34 cellular contexts compared by ENCODE assay signal in genomic region chr5:135570453-135570764, GRCh38. TPM values are rescaled to one million over a fixed set of nuclear protein-coding genes. Genes with fewer than 3 reads are reported as not detected.
"Had no signal": no experiment of that assay in that cellular context is flagged by ENCODE, and none has a peak within 500 bp of the region (broad histone marks: within the 10 kb centered on the region; RNA-seq: fewer than 3 reads in every experiment).

No MANE protein-coding gene starts in this region.

- H3K4me1 ChIP-seq: adrenal gland, ascending aorta, gastrocnemius medialis, right lobe of liver, thyroid gland, upper lobe of right lung had no signal

- H3K4me3 ChIP-seq: adrenal gland, ascending aorta, cardiac muscle cell, coronary artery, dorsolateral prefrontal cortex, gastrocnemius medialis, hepatocyte, ovary, right lobe of liver, skin epidermis, thyroid gland, upper lobe of right lung had no signal

- H3K27ac ChIP-seq: adrenal gland, ascending aorta, cardiac muscle cell, coronary artery, dorsolateral prefrontal cortex, gastrocnemius medialis, hepatocyte, ovary, right lobe of liver, thyroid gland, upper lobe of right lung had no signal

- H2AFZ ChIP-seq: hepatocyte had no signal

- H3K79me2 ChIP-seq: hepatocyte had no signal

- H3K27me3 ChIP-seq: ascending aorta, cardiac muscle cell, gastrocnemius medialis, hepatocyte, ovary, right lobe of liver, thyroid gland had no signal

- H3K4me1 Mint-ChIP-seq: activated naive CD8-positive, alpha-beta T cell treated with anti-CD3 and anti-CD28 coated beads for 36 hours had no signal

- DNase-seq: activated CD4-positive, alpha-beta T cell treated with anti-CD3 and anti-CD28 coated beads for 1 hour; activated CD4-positive, alpha-beta T cell treated with anti-CD3 and anti-CD28 coated beads, Interleukin-2, amount 50 U/mL, for 1 hour; activated effector memory CD4-positive, alpha-beta T cell treated with anti-CD3 and anti-CD28 coated beads, Interleukin-2, amount 50 U/mL, for 16 hours; activated naive CD8-positive, alpha-beta T cell treated with anti-CD3 and anti-CD28 coated beads for 36 hours; activated T-cell treated with anti-CD3 and anti-CD28 coated beads for 4 hours; cerebellar nuclear complex; dorsolateral prefrontal cortex; effector memory CD4-positive, alpha-beta T cell; gastrocnemius medialis; mammary epithelial cell; ovary; stimulated activated CD4-positive, alpha-beta T cell treated with anti-CD3 and anti-CD28 coated beads, Interleukin-12 subunit alpha, Interleukin-12 subunit beta, amount 100 ng/mL, for 4 hours; stimulated activated CD4-positive, alpha-beta T cell treated with anti-CD3 and anti-CD28 coated beads, Interleukin-4, amount 100 ng/mL, for 1 hour; stimulated activated naive CD8-positive, alpha-beta T cell treated with anti-CD3 and anti-CD28 coated beads, Interleukin-15, amount 100 ng/mL, for 72 hours; upper lobe of right lung had no signal

- H3K9me3 ChIP-seq: adrenal gland, ascending aorta, gastrocnemius medialis, ovary, right lobe of liver, thyroid gland, upper lobe of right lung had no signal

- H3K27ac Mint-ChIP-seq: activated naive CD4-positive, alpha-beta T cell treated with anti-CD3 and anti-CD28 coated beads for 36 hours; activated naive CD8-positive, alpha-beta T cell treated with anti-CD3 and anti-CD28 coated beads for 36 hours; activated T-cell treated with anti-CD3 and anti-CD28 coated beads, Interleukin-2, amount 50 U/mL, for 72 hours; progenitor cell of endocrine pancreas; WTC11 had no signal

- H3K4me3 Mint-ChIP-seq: activated naive CD4-positive, alpha-beta T cell treated with anti-CD3 and anti-CD28 coated beads for 36 hours; activated naive CD8-positive, alpha-beta T cell treated with anti-CD3 and anti-CD28 coated beads for 36 hours; activated T-cell treated with anti-CD3 and anti-CD28 coated beads, Interleukin-2, amount 50 U/mL, for 72 hours; brain; stimulated activated naive CD8-positive, alpha-beta T cell treated with anti-CD3 and anti-CD28 coated beads, Interleukin-15, amount 100 ng/mL, for 72 hours; WTC11 had no signal

- H3K9me3 Mint-ChIP-seq: activated naive CD4-positive, alpha-beta T cell treated with anti-CD3 and anti-CD28 coated beads for 36 hours; activated naive CD8-positive, alpha-beta T cell treated with anti-CD3 and anti-CD28 coated beads for 36 hours; activated T-cell treated with anti-CD3 and anti-CD28 coated beads, Interleukin-2, amount 50 U/mL, for 72 hours; stimulated activated naive CD8-positive, alpha-beta T cell treated with anti-CD3 and anti-CD28 coated beads, Interleukin-15, amount 100 ng/mL, for 72 hours; WTC11 had no signal

- ATAC-seq: activated T-cell treated with anti-CD3 and anti-CD28 coated beads, Interleukin-2, amount 50 U/mL, for 72 hours; gastrocnemius medialis; stimulated activated naive CD8-positive, alpha-beta T cell treated with anti-CD3 and anti-CD28 coated beads, Interleukin-15, amount 100 ng/mL, for 72 hours had no signal

- H3K36me3 Mint-ChIP-seq: activated naive CD8-positive, alpha-beta T cell treated with anti-CD3 and anti-CD28 coated beads for 36 hours; brain; WTC11 had no signal

- H3K4me2 ChIP-seq: hepatocyte had no signal

- H3K36me3 ChIP-seq: adrenal gland, ascending aorta, cardiac muscle cell, gastrocnemius medialis, ovary, right lobe of liver, thyroid gland, upper lobe of right lung had no signal

RNA-seq across cellular contexts. Expression of gene CXCL14, which starts 8.4 kb away (rescaled TPM):
- total RNA-seq: activated naive CD4-positive, alpha-beta T cell treated with anti-CD3 and anti-CD28 coated beads for 36 hours; activated naive CD8-positive, alpha-beta T cell treated with anti-CD3 and anti-CD28 coated beads for 36 hours; activated T-cell treated with anti-CD3 and anti-CD28 coated beads, Interleukin-2, amount 50 U/mL, for 72 hours had no signal
- polyA plus RNA-seq: neural cell had no signal

RNA-seq across cellular contexts. Expression of gene NEUROG1, which starts 34.6 kb away (rescaled TPM):
- total RNA-seq: activated naive CD4-positive, alpha-beta T cell treated with anti-CD3 and anti-CD28 coated beads for 36 hours; activated naive CD8-positive, alpha-beta T cell treated with anti-CD3 and anti-CD28 coated beads for 36 hours; activated T-cell treated with anti-CD3 and anti-CD28 coated beads, Interleukin-2, amount 50 U/mL, for 72 hours; adrenal gland; ascending aorta; cardiac muscle cell; dorsolateral prefrontal cortex; epithelial cell of proximal tubule; gastrocnemius medialis; hepatocyte; left colon; liver; mammary epithelial cell; mucosa of gallbladder; ovary; progenitor cell of endocrine pancreas; renal cortical epithelial cell; right lobe of liver; thyroid gland; upper lobe of right lung had no signal
- polyA plus RNA-seq: adrenal gland, cardiac muscle cell, hepatocyte, liver, mammary epithelial cell, neural cell had no signal
